ENCODE assay signal across 8 cellular contexts in the genomic region with DNA sequence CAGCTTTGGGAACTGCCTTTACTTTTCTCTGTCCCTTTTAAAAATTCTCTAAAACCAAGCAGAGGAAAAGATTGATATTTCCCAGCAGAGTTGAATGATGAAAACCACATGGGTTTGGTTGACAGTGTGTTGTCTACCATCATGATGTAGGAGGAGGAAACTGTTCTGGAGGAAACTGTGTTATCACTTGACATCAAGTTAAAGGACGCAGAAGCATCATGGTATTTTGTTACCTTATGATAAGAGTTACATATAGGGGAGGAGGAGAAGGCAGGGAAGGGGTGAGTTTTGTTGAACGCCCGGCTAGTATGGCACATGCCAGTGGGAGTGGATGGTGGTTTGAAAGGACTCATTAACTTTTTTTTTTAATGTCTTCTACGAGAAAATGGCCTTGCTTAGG. TPM values are rescaled to one million over a fixed set of nuclear protein-coding genes. Genes with fewer than 3 reads are reported as not detected.
A peak's percentile ranks its signal among the peaks of the same experiment; 100 is the strongest.
DNase-seq lines count a peak whose midpoint lies in the region; ATAC-seq and TF ChIP-seq lines count a peak whose summit lies in the region.

No MANE protein-coding gene starts in this region.

- H3K4me1 ChIP-seq in DOHH2 (ENCODE audit: control insufficient read depth, low read length) (peaks cover 8% of the 10 kb centered on the region; the same call in 1 of the 2 replicates), psoas muscle (peaks cover 7% of the 10 kb centered on the region)

- peak overlapping the region; percentile 73 for H3K4me3 Mint-ChIP-seq in endothelial cell (ENCODE audit: unreplicated experiment)

- 0 out of 2 replicates have a peak, but pooled peaks cover 4% of the 10 kb centered on the region for H3F3A ChIP-seq in DOHH2 (ENCODE audit: control insufficient read depth, insufficient read depth)

- no peaks in the 10 kb centered on the region for H3K9me2 ChIP-seq in DOHH2 (replicated peaks; ENCODE audit: control insufficient read depth, low read length)

- 52 to 64% (median 57%) methylated on average over 4 of the region's 4 CpGs for WGBS in psoas muscle, 3 donors

- no peaks in the 10 kb centered on the region for H3K36me3 ChIP-seq in DOHH2 (ENCODE audit: control insufficient read depth, low read length)
- H3K36me3 ChIP-seq in psoas muscle (ENCODE audit: insufficient read depth in 1 of 2, low read depth in 1 of 2): no peaks in the 10 kb centered on the region

- DNase-seq in OCI-M2 (lab: John Stamatoyannopoulos, UW; ENCODE audit: unreplicated experiment): peak; percentile 41
- DNase-seq in endothelial cell (ENCODE audit: low spot score): no peak
- no peak for DNase-seq in psoas muscle
- DNase-seq in NCI-H2196 (lab: John Stamatoyannopoulos, UW; ENCODE audit: unreplicated experiment): no peak
- no peak for DNase-seq in NCI-H2107 treated with DMSO at 0.1 percent for 48 hours (lab: John Stamatoyannopoulos, UW; ENCODE audit: unreplicated experiment)
- DNase-seq in activated CD8-positive, alpha-beta memory T cell treated with anti-CD3 and anti-CD28 coated beads, Interleukin-2, amount 50 U/mL, for 4 hours: no peak

- peak overlapping the region; percentile 82 for H3K27ac Mint-ChIP-seq in endothelial cell (ENCODE audit: unreplicated experiment)

- H3K27me3 ChIP-seq in DOHH2 (ENCODE audit: control insufficient read depth, low read length) (no peaks in the 10 kb centered on the region), psoas muscle (ENCODE audit: insufficient read depth in 3 of 3, low read length in 2 of 3) (no peaks in the 10 kb centered on the region)

- intact Hi-C loops in psoas muscle (cut with DNase I): loop anchor here in 1 of 2 donors (5.0 kb wide), 1 partner anchor 197 kb away; no protein-coding TSS in a partner anchor

- H3K36me3 Mint-ChIP-seq in endothelial cell (ENCODE audit: low read depth, unreplicated experiment): no peaks in the 10 kb centered on the region

- ATAC-seq in psoas muscle (peak in 1 of 4 donors; percentile 2), GM19467 (IDR thresholded peaks at IDR 0.05; ENCODE audit: unreplicated experiment) (no peak)

- peaks cover 9% of the 10 kb centered on the region for H3K4me1 Mint-ChIP-seq in endothelial cell (ENCODE audit: unreplicated experiment)

- H3K9me3 ChIP-seq in DOHH2 (ENCODE audit: control insufficient read depth, insufficient read depth, low read length): no peaks in the 10 kb centered on the region
- H3K9me3 ChIP-seq in psoas muscle: no peaks in the 10 kb centered on the region

- H3K79me2 ChIP-seq in DOHH2 (ENCODE audit: control insufficient read depth, low read length): no peaks in the 10 kb centered on the region

- H4K20me1 ChIP-seq in DOHH2 (ENCODE audit: control insufficient read depth, insufficient read depth, low read depth, low read length): no peaks in the 10 kb centered on the region

- no peaks in the 10 kb centered on the region for H3K9me3 Mint-ChIP-seq in endothelial cell (ENCODE audit: unreplicated experiment)

- TF ChIP-seq CTCF in DOHH2 (IDR thresholded peaks at IDR 0.05; ENCODE audit: low read depth, low read length, poor library complexity, severe bottlenecking) (no peak), endothelial cell (IDR thresholded peaks at IDR 0.05; ENCODE audit: unreplicated experiment) (no peak), psoas muscle (IDR thresholded peaks at IDR 0.05) (no peak)

- H3K4me2 ChIP-seq in DOHH2 (ENCODE audit: low read length): peak overlapping the region; percentile 75

- peaks cover 2% of the 10 kb centered on the region for H3K27me3 Mint-ChIP-seq in endothelial cell (ENCODE audit: unreplicated experiment)

- H3K4me3 ChIP-seq in DOHH2 (ENCODE audit: low read length): peak overlapping the region; percentile 78
- H3K4me3 ChIP-seq in psoas muscle: peak overlapping the region; percentile 95

- H3K27ac ChIP-seq in DOHH2 (ENCODE audit: low read depth, low read length) (no peak overlapping the region), psoas muscle (peak overlapping the region; percentile 88)

RNA-seq across cellular contexts. Expression of a gene that starts 0.9 kb away (rescaled TPM):
- total RNA-seq in endothelial cell (ENCODE audit: unreplicated experiment): 1.7 TPM
- total RNA-seq in psoas muscle: under 1 TPM; 0.44 to 0.79 (median 0.62) TPM
- 1 to 10 TPM in 2 of 3 donors, under 1 TPM in 1; 0.53 to 1.1 (median 1.1) TPM for polyA plus RNA-seq in psoas muscle
